28 cellular contexts compared by ENCODE assay signal in the genomic region with DNA sequence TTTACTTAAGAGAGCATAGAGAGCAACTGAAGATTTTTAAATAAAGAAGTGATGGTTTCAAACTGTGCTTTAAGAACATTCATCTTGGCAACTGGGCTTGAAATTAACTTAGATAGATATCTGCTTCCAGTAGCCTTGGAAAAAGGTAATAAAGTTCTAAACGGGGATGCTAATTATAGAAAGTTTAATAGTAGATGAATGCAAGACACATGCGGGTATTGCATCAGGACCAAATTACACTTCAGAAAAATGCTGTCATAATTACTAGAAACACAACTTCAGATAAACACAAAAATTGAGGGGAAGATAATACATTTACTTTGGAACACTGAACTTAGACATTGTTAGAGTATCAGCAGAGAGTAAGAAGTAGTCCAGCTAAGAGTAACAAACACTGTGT.
"Had no signal": no experiment of that assay in that cellular context is flagged by ENCODE, and none has a peak within 500 bp of the region (broad histone marks: within the 10 kb centered on the region; RNA-seq: fewer than 3 reads in every experiment).

No MANE protein-coding gene starts in this region.

- DNase-seq: stimulated activated CD4-positive, alpha-beta T cell treated with anti-CD3 and anti-CD28 coated beads, Interleukin-2, amount 100 ng/mL, for 48 hours; stimulated activated CD4-positive, alpha-beta T cell treated with anti-CD3 and anti-CD28 coated beads, Interleukin-4, amount 100 ng/mL, for 1 hour; stimulated activated CD4-positive, alpha-beta T cell treated with anti-CD3 and anti-CD28 coated beads, Interleukin-4, amount 100 ng/mL, for 24 hours; stimulated activated CD4-positive, alpha-beta T cell treated with anti-CD3 and anti-CD28 coated beads, Interleukin-4, amount 100 ng/mL, for 4 hours; stimulated activated CD8-positive, alpha-beta memory T cell treated with anti-CD3 and anti-CD28 coated beads, Interleukin-4, amount 100 ng/mL, for 48 hours; stimulated activated naive B cell treated with anti-CD40 and anti-IgM and Interleukin-4, amounts not matched to agents 10 μg/mL and 1 μg/mL and 100 μg/mL, for 72 hours; stimulated activated naive CD4-positive, alpha-beta T cell; stimulated activated naive CD4-positive, alpha-beta T cell treated with Interleukin-2 at 50 U/mL for 16 hours; stimulated activated naive CD8-positive, alpha-beta T cell treated with anti-CD3 and anti-CD28 coated beads, Interleukin-15, amount 100 ng/mL, for 72 hours; stimulated activated naive CD8-positive, alpha-beta T cell treated with anti-CD3 and anti-CD28 coated beads, Interleukin-15, Interleukin-2, amounts not matched to agents 100 U/mL and 50 U/mL, for 24 hours; stomach; substantia nigra; testis; thyroid gland; tibial artery; transverse colon; upper lobe of left lung; upper lobe of right lung; uterus had no signal

- H3K4me3 ChIP-seq: stomach, suprapubic skin, testis, thoracic aorta, thyroid gland, tibial artery, tibial nerve, transverse colon, upper lobe of left lung, upper lobe of right lung, uterus, vagina had no signal

- H3K27ac ChIP-seq: stomach, suprapubic skin, testis, thoracic aorta, thyroid gland, tibial artery, tibial nerve, transverse colon, upper lobe of left lung, upper lobe of right lung, uterus, vagina had no signal

- H3K27ac Mint-ChIP-seq: stimulated activated effector memory CD8-positive, alpha-beta T cell treated with anti-CD3 and anti-CD28 coated beads, Interleukin-12 subunit alpha, Interleukin-12 subunit beta, amount 100 ng/mL, for 72 hours; stimulated activated memory B cell treated with anti-CD40 and anti-IgM and Interleukin-4, amounts not matched to agents 10 μg/mL and 1 μg/mL and 100 μg/mL, for 72 hours; stimulated activated naive CD8-positive, alpha-beta T cell treated with anti-CD3 and anti-CD28 coated beads, Interleukin-15, amount 100 ng/mL, for 72 hours; stimulated activated naive CD8-positive, alpha-beta T cell treated with anti-CD3 and anti-CD28 coated beads, Interleukin-15, Interleukin-2, amounts not matched to agents 100 ng/mL and 50 ng/mL, for 24 hours; type B pancreatic cell had no signal

- FAIRE-seq: urothelium cell line had no signal

- H3K27me3 ChIP-seq: stomach, testis, thyroid gland, tibial nerve, transverse colon, upper lobe of left lung, upper lobe of right lung, uterus, vagina had no signal

- H3K9me3 ChIP-seq: suprapubic skin, testis, thoracic aorta, thyroid gland, tibial artery, transverse colon, upper lobe of left lung, upper lobe of right lung, uterus, vagina had no signal

- H3K4me3 Mint-ChIP-seq: stimulated activated effector memory CD8-positive, alpha-beta T cell treated with anti-CD3 and anti-CD28 coated beads, Interleukin-12 subunit alpha, Interleukin-12 subunit beta, amount 100 ng/mL, for 72 hours; stimulated activated memory B cell treated with anti-CD40 and anti-IgM and Interleukin-4, amounts not matched to agents 10 μg/mL and 1 μg/mL and 100 μg/mL, for 72 hours; stimulated activated naive B cell treated with anti-CD40 and anti-IgM and Interleukin-4, amounts not matched to agents 10 μg/mL and 1 μg/mL and 100 μg/mL, for 72 hours; stimulated activated naive CD8-positive, alpha-beta T cell treated with anti-CD3 and anti-CD28 coated beads, Interleukin-15, amount 100 ng/mL, for 72 hours; stimulated activated naive CD8-positive, alpha-beta T cell treated with anti-CD3 and anti-CD28 coated beads, Interleukin-15, Interleukin-2, amounts not matched to agents 100 ng/mL and 50 ng/mL, for 24 hours; type B pancreatic cell had no signal

- H3K4me1 Mint-ChIP-seq: stimulated activated effector memory CD8-positive, alpha-beta T cell treated with anti-CD3 and anti-CD28 coated beads, Interleukin-12 subunit alpha, Interleukin-12 subunit beta, amount 100 ng/mL, for 72 hours; stimulated activated naive CD8-positive, alpha-beta T cell treated with anti-CD3 and anti-CD28 coated beads, Interleukin-15, amount 100 ng/mL, for 72 hours had no signal

- H3K4me1 ChIP-seq: stomach, suprapubic skin, testis, thyroid gland, tibial artery, tibial nerve, transverse colon, upper lobe of left lung, upper lobe of right lung, uterus, vagina had no signal

- H3K36me3 Mint-ChIP-seq: stimulated activated effector memory CD8-positive, alpha-beta T cell treated with anti-CD3 and anti-CD28 coated beads, Interleukin-12 subunit alpha, Interleukin-12 subunit beta, amount 100 ng/mL, for 72 hours; stimulated activated memory B cell treated with anti-CD40 and anti-IgM and Interleukin-4, amounts not matched to agents 10 μg/mL and 1 μg/mL and 100 μg/mL, for 72 hours; type B pancreatic cell had no signal

- H3K36me3 ChIP-seq: stomach, suprapubic skin, thoracic aorta, thyroid gland, tibial artery, tibial nerve, transverse colon, upper lobe of left lung, upper lobe of right lung, uterus, vagina had no signal

- H3K9me3 Mint-ChIP-seq: stimulated activated naive CD8-positive, alpha-beta T cell treated with anti-CD3 and anti-CD28 coated beads, Interleukin-15, amount 100 ng/mL, for 72 hours; stimulated activated naive CD8-positive, alpha-beta T cell treated with anti-CD3 and anti-CD28 coated beads, Interleukin-15, Interleukin-2, amounts not matched to agents 100 ng/mL and 50 ng/mL, for 24 hours had no signal

- ATAC-seq: stimulated activated effector memory CD8-positive, alpha-beta T cell treated with anti-CD3 and anti-CD28 coated beads, Interleukin-12 subunit alpha, Interleukin-12 subunit beta, amount 100 ng/mL, for 72 hours; stimulated activated memory B cell treated with anti-CD40 and anti-IgM and Interleukin-4, amounts not matched to agents 10 μg/mL and 1 μg/mL and 100 μg/mL, for 72 hours; stimulated activated naive B cell treated with anti-CD40 and anti-IgM and Interleukin-4, amounts not matched to agents 10 μg/mL and 1 μg/mL and 100 μg/mL, for 72 hours; stimulated activated naive CD8-positive, alpha-beta T cell treated with anti-CD3 and anti-CD28 coated beads, Interleukin-15, amount 100 ng/mL, for 72 hours; stimulated activated naive CD8-positive, alpha-beta T cell treated with anti-CD3 and anti-CD28 coated beads, Interleukin-15, Interleukin-2, amounts not matched to agents 100 U/mL and 50 U/mL, for 24 hours; upper lobe of right lung had no signal
